In genomic region chr13:24680921-24681585, GRCh38 we compare ENCODE assay signal across 13 cellular contexts. TPM values are rescaled to one million over a fixed set of nuclear protein-coding genes. Genes with fewer than 3 reads are reported as not detected.
DNase-seq lines count a peak whose midpoint lies in the region; ATAC-seq and TF ChIP-seq lines count a peak whose summit lies in the region.
"Had no signal": no experiment of that assay in that cellular context is flagged by ENCODE, and none has a peak within 500 bp of the region (broad histone marks: within the 10 kb centered on the region; RNA-seq: fewer than 3 reads in every experiment).

No MANE protein-coding gene starts in this region.

- no peak for TF ChIP-seq CTCF in astrocyte of the cerebellum (IDR thresholded peaks at IDR 0.05; ENCODE audit: low read depth, low read length, missing control alignments)
- no peak for TF ChIP-seq CTCF in type B pancreatic cell (conservative IDR thresholded peaks at IDR 0.05)
- no peak for TF ChIP-seq CTCF in omental fat pad (IDR thresholded peaks at IDR 0.05)

- H3K4me3 Mint-ChIP-seq in activated T-cell treated with anti-CD3 and anti-CD28 coated beads, Interleukin-2, amount 50 U/mL, for 4 hours = peak overlapping the region; percentile 12
- H3K4me3 Mint-ChIP-seq in activated T-cell treated with anti-CD3 and anti-CD28 coated beads, Interleukin-2, amount 50 U/mL, for 72 hours = peak overlapping the region in 1 of 2 donors; percentile 40
- H3K4me3 Mint-ChIP-seq in type B pancreatic cell = peak overlapping the region; percentile 65

- H3K27me3 Mint-ChIP-seq in activated T-cell treated with anti-CD3 and anti-CD28 coated beads, Interleukin-2, amount 50 U/mL, for 4 hours (ENCODE audit: low read depth) = peaks cover 39% of the 10 kb centered on the region
- peaks cover 62% of the 10 kb centered on the region for H3K27me3 Mint-ChIP-seq in activated T-cell treated with anti-CD3 and anti-CD28 coated beads, Interleukin-2, amount 50 U/mL, for 72 hours (ENCODE audit: low read depth)
- peaks cover 52% of the 10 kb centered on the region for H3K27me3 Mint-ChIP-seq in type B pancreatic cell

- no peak for ATAC-seq in activated T-cell treated with anti-CD3 and anti-CD28 coated beads, Interleukin-2, amount 50 U/mL, for 4 hours
- ATAC-seq in activated T-cell treated with anti-CD3 and anti-CD28 coated beads, Interleukin-2, amount 50 U/mL, for 72 hours (replicated peaks in 1 of 2) = no peak
- no peak for ATAC-seq in omental fat pad (ENCODE audit: low FRiP score)

- H3K36me3 Mint-ChIP-seq in activated T-cell treated with anti-CD3 and anti-CD28 coated beads, Interleukin-2, amount 50 U/mL, for 4 hours (ENCODE audit: insufficient read depth) = no peaks in the 10 kb centered on the region
- H3K36me3 Mint-ChIP-seq in activated T-cell treated with anti-CD3 and anti-CD28 coated beads, Interleukin-2, amount 50 U/mL, for 72 hours (ENCODE audit: insufficient read depth in 2 of 2) = no peaks in the 10 kb centered on the region
- H3K36me3 Mint-ChIP-seq in type B pancreatic cell = no peaks in the 10 kb centered on the region

- no peaks in the 10 kb centered on the region for H3K9me3 Mint-ChIP-seq in activated T-cell treated with anti-CD3 and anti-CD28 coated beads, Interleukin-2, amount 50 U/mL, for 4 hours
- no peaks in the 10 kb centered on the region for H3K9me3 Mint-ChIP-seq in activated T-cell treated with anti-CD3 and anti-CD28 coated beads, Interleukin-2, amount 50 U/mL, for 72 hours
- no peaks in the 10 kb centered on the region for H3K9me3 Mint-ChIP-seq in type B pancreatic cell
- H3K9me3 Mint-ChIP-seq: IgD-negative memory B cell had no signal

- H3K4me3 ChIP-seq in astrocyte of the cerebellum (ENCODE audit: low read depth, low read length) = peak overlapping the region; percentile 36

- H3K4me1 Mint-ChIP-seq in activated T-cell treated with anti-CD3 and anti-CD28 coated beads, Interleukin-2, amount 50 U/mL, for 4 hours (ENCODE audit: low read depth) = peaks cover 32% of the 10 kb centered on the region
- H3K4me1 Mint-ChIP-seq in activated T-cell treated with anti-CD3 and anti-CD28 coated beads, Interleukin-2, amount 50 U/mL, for 72 hours (ENCODE audit: low read depth) = peaks cover 31% of the 10 kb centered on the region
- H3K4me1 Mint-ChIP-seq in type B pancreatic cell (ENCODE audit: unreplicated experiment) = peaks cover 22% of the 10 kb centered on the region

- no peak overlapping the region for H3K27ac Mint-ChIP-seq in activated T-cell treated with anti-CD3 and anti-CD28 coated beads, Interleukin-2, amount 50 U/mL, for 72 hours
- no peak overlapping the region for H3K27ac Mint-ChIP-seq in type B pancreatic cell
- H3K27ac Mint-ChIP-seq: IgD-negative memory B cell had no signal

- in situ Hi-C loops in astrocyte of the cerebellum (cut with HindIII; ENCODE audit: low sequenced_read_pairs) (no loop called here), G401 (cut with HindIII; ENCODE audit: low sequenced_read_pairs) (no loop called here)

- no peak for DNase-seq in activated T-cell treated with anti-CD3 and anti-CD28 coated beads, Interleukin-2, amount 50 U/mL, for 4 hours
- no peak for DNase-seq in activated T-cell treated with anti-CD3 and anti-CD28 coated beads, Interleukin-2, amount 50 U/mL, for 72 hours
- DNase-seq in astrocyte of the cerebellum (ENCODE audit: low read depth) = no peak
- DNase-seq in mesenteric fat pad (ENCODE audit: low spot score) = peak; percentile 86
- no peak for DNase-seq in type B pancreatic cell (ENCODE audit: extremely low spot score, unreplicated experiment)
- DNase-seq in omental fat pad (ENCODE audit: low spot score) = no peak
- no peak for DNase-seq in NCI-H1048 (lab: John Stamatoyannopoulos, UW)
- DNase-seq in G401 (ENCODE audit: low spot score) = no peak
- DNase-seq: GDM1, NCI-H2171 treated with DMSO at 0.1 percent for 48 hours, SIG-M5 had no signal

RNA-seq across cellular contexts. Expression of gene ATP12A, which starts 0.8 kb away (rescaled TPM):
- total RNA-seq in activated T-cell treated with anti-CD3 and anti-CD28 coated beads, Interleukin-2, amount 50 U/mL, for 4 hours = under 1 TPM in 1 of 3 donors, not detected in 2; 0.05 TPM
- under 1 TPM; 0.05 to 0.32 TPM for total RNA-seq in activated T-cell treated with anti-CD3 and anti-CD28 coated beads, Interleukin-2, amount 50 U/mL, for 72 hours
- total RNA-seq in mesenteric fat pad (not detected), type B pancreatic cell (ENCODE audit: low replicate concordance) (19.0 and 23.6 TPM in 2 replicates), omental fat pad (not detected)
- not detected in 2 replicates for total RNA-seq in G401 (2014; rRNA removed; shearing (Covaris generic))
- total RNA-seq: glomerular endothelial cell had no signal

Comparison
In these comparisons a context has a peak if more than half of its experiments do, and no peak if none do; other contexts are left out.
1. RNA of gene ATP12A, which starts 0.8 kb away (total RNA-seq): 19.0 to 23.6 TPM in type B pancreatic cell; 0.05 to 0.32 TPM in activated T-cell treated with anti-CD3 and anti-CD28 coated beads, Interleukin-2, amount 50 U/mL, for 72 hours, 0.05 TPM in activated T-cell treated with anti-CD3 and anti-CD28 coated beads, Interleukin-2, amount 50 U/mL, for 4 hours, not detected in mesenteric fat pad (single experiment), not detected in omental fat pad and not detected in G401; every median in the first group is over 10 times any median in the second.